Comparison of ENCODE assay signal across 2 cellular contexts in genomic region chr6:111841822-111842221, GRCh38.
TF ChIP-seq lines count a peak whose summit lies in the region.

No MANE protein-coding gene starts in this region.

TF ChIP-seq in HepG2, 621 proteins besides CTCF, POLR2A, EP300 and RAD21:
- no peak for TF ChIP-seq THAP11 (CRISPR knock-in tag; IDR thresholded peaks at IDR 0.05)
- TF ChIP-seq, protein P1, sequence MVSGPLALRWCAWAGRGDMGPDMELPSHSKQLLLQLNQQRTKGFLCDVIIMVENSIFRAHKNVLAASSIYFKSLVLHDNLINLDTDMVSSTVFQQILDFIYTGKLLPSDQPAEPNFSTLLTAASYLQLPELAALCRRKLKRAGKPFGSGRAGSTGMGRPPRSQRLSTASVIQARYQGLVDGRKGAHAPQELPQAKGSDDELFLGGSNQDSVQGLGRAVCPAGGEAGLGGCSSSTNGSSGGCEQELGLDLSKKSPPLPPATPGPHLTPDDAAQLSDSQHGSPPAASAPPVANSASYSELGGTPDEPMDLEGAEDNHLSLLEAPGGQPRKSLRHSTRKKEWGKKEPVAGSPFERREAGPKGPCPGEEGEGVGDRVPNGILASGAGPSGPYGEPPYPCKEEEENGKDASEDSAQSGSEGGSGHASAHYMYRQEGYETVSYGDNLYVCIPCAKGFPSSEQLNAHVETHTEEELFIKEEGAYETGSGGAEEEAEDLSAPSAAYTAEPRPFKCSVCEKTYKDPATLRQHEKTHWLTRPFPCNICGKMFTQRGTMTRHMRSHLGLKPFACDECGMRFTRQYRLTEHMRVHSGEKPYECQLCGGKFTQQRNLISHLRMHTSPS (CRISPR knock-in tag; IDR thresholded peaks at IDR 0.05; ENCODE audit: low read depth): no peak
- TF ChIP-seq ZNF256 (CRISPR knock-in tag; conservative IDR thresholded peaks at IDR 0.05): no peak
- no peak for TF ChIP-seq ZNF367 (CRISPR knock-in tag; IDR thresholded peaks at IDR 0.05; ENCODE audit: borderline replicate concordance)
- TF ChIP-seq NFYC (CRISPR knock-in tag; IDR thresholded peaks at IDR 0.05): no peak
- TF ChIP-seq ZNF232 (CRISPR knock-in tag; IDR thresholded peaks at IDR 0.05; ENCODE audit: borderline replicate concordance): no peak
- no peak for TF ChIP-seq RBM22 (optimal IDR thresholded peaks at IDR 0.05; ENCODE audit: low read length)
- no peak for TF ChIP-seq KIAA2018 (CRISPR knock-in tag; IDR thresholded peaks at IDR 0.05; ENCODE audit: borderline replicate concordance)
- TF ChIP-seq RAD51 (IDR thresholded peaks at IDR 0.05; ENCODE audit: borderline replicate concordance): no peak
- no peak for TF ChIP-seq ZNF616 (CRISPR knock-in tag; IDR thresholded peaks at IDR 0.05; ENCODE audit: low read depth)

TF ChIP-seq in SK-N-SH, 30 proteins besides CTCF, POLR2A, EP300 and RAD21:
- TF ChIP-seq NFIC (IDR thresholded peaks at IDR 0.05; ENCODE audit: borderline replicate concordance) (no peak), YY1 (IDR thresholded peaks at IDR 0.05; ENCODE audit: low read depth) (no peak), SMC3 (IDR thresholded peaks at IDR 0.05; ENCODE audit: low read depth, low read length) (no peak), GABPA (IDR thresholded peaks at IDR 0.05; ENCODE audit: low read depth) (no peak), IRF3 (IDR thresholded peaks at IDR 0.05; ENCODE audit: low read depth, low read length) (no peak)
